In the genomic region with DNA sequence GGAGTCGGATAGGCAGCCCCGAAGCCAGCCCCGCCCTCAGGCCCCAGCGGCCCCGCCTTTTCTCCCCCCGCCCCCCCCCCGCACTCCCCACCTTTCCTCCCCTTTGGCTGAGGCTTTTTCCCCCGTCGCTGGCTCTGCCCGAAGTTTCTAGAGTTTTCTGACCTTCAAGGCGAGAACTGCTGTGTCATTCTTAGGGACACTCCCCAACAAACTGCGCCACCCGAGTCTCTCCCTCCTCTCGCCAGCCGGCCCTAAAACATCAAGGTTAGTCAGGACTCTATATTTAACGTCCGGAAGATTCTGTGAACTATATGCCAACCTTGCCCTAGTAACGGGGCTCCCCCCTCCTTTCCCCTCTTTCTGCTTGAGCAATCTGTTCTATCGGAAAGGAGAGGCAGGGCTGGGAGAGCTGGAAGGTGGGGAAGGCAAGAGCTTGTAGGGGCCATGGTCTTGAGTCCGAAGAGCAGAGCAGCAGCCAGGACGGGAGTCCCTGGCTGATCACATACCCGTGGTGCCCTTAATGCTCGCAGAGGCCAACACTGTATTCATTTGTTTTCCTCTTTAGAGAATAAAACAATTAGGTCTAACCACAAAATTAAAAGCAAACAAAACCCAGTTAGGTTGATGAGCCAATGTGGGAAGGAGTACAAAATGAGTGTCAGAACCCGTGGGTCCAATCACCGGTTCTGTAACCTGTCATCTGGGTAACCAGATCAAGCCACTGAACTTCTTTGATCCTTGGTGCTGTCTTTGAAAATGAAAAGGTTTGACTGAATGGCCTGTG, we compare ENCODE assay signal across 8 cellular contexts. TPM values are rescaled to one million over a fixed set of nuclear protein-coding genes. Genes with fewer than 3 reads are reported as not detected.
DNase-seq lines count a peak whose midpoint lies in the region; TF ChIP-seq lines count a peak whose summit lies in the region.

No MANE protein-coding gene starts in this region.

- H3K9me3 ChIP-seq in hepatocyte (ENCODE audit: low read depth) (no peaks in the 10 kb centered on the region), prostate gland (no peaks in the 10 kb centered on the region)

- peak overlapping the region; percentile 74 for H3K4me2 ChIP-seq in hepatocyte

- H3K27ac ChIP-seq in hepatocyte (peak overlapping the region; percentile 94), prostate gland (peak overlapping the region; percentile 97 to 100)

- H3K9me2 ChIP-seq in hepatocyte (replicated peaks; ENCODE audit: insufficient read depth), result no peaks in the 10 kb centered on the region

- no peaks in the 10 kb centered on the region for H3K27me3 ChIP-seq in hepatocyte
- no peaks in the 10 kb centered on the region for H3K27me3 ChIP-seq in prostate gland (replicated peaks; ENCODE audit: insufficient read depth)

- TF ChIP-seq CTCF in astrocyte of the cerebellum (IDR thresholded peaks at IDR 0.05; ENCODE audit: low read depth, low read length, missing control alignments) (no peak), hepatocyte (IDR thresholded peaks at IDR 0.05; ENCODE audit: poor library complexity) (no peak), prostate gland (IDR thresholded peaks at IDR 0.05) (no peak)

- in situ Hi-C loops in astrocyte of the cerebellum (cut with HindIII; ENCODE audit: low sequenced_read_pairs), result no loop called here

- intact Hi-C loops in prostate gland (cut with DNase I), result loop anchor here (5.0 kb wide), 1 partner anchor 85 kb away; a partner anchor contains a TSS

- peaks cover 21% of the 10 kb centered on the region for H3K79me2 ChIP-seq in hepatocyte

- 6% methylated on average over 23 of the region's 25 CpGs for WGBS in hepatocyte (ENCODE audit: low lambda C conversion rate, missing lambda C conversion rate)
- WGBS in prostate gland, result 0% methylated on average over 25 of the region's 25 CpGs

- H3K36me3 ChIP-seq in hepatocyte (replicated peaks; ENCODE audit: insufficient read depth, low read depth) (no peaks in the 10 kb centered on the region), prostate gland (no peaks in the 10 kb centered on the region)

- H3K4me1 ChIP-seq in hepatocyte (ENCODE audit: insufficient read depth), result peaks cover 51% of the 10 kb centered on the region
- H3K4me1 ChIP-seq in prostate gland (replicated peaks), result peaks cover 22% of the 10 kb centered on the region

- H2AFZ ChIP-seq in hepatocyte, result peak overlapping the region; percentile 89

- no peaks in the 10 kb centered on the region for H4K20me1 ChIP-seq in hepatocyte (ENCODE audit: insufficient read depth, poor library complexity, severe bottlenecking)

- peak overlapping the region; percentile 58 for H3K4me3 ChIP-seq in astrocyte of the cerebellum (ENCODE audit: low read depth, low read length)
- peak overlapping the region; percentile 69 for H3K4me3 ChIP-seq in hepatocyte
- peak overlapping the region; percentile 30 to 46 for H3K4me3 ChIP-seq in prostate gland

- TF ChIP-seq POLR2A in prostate gland (IDR thresholded peaks at IDR 0.05), result peak; percentile 55

- peak; percentile 35 for DNase-seq in NCI-H1105 (lab: John Stamatoyannopoulos, UW)
- DNase-seq in NCI-H1105 treated with DMSO at 0.1 percent for 48 hours (lab: John Stamatoyannopoulos, UW), result no peak
- peak in 74 of 76 experiments; percentile 61 to 96 (median 87) for DNase-seq in HUDEP-2 (lab: John Stamatoyannopoulos, UW; ENCODE audit: unreplicated experiment in 76 of 76)
- DNase-seq in T-helper 1 cell, result peak; percentile 27 to 69 (median 57)
- no peak for DNase-seq in astrocyte of the cerebellum (ENCODE audit: low read depth)
- peak; percentile 88 for DNase-seq in hepatocyte (ENCODE audit: low spot score)
- peak; percentile 89 for DNase-seq in prostate gland (ENCODE audit: low spot score)
- DNase-seq in NCI-H1694 treated with DMSO at 0.1 percent for 48 hours (lab: John Stamatoyannopoulos, UW), result no peak

RNA-seq across cellular contexts. Expression of a gene that starts 5.3 kb away (rescaled TPM):
- total RNA-seq in hepatocyte, result 172 and 177 TPM in 2 replicates
- 82.1 and 111 TPM in 2 replicates for polyA plus RNA-seq in hepatocyte
- total RNA-seq in prostate gland, result 100 to 1,000 TPM; 331 to 360 TPM

RNA-seq across cellular contexts. Expression of a gene that starts 6.9 kb away (rescaled TPM):
- total RNA-seq in hepatocyte (83.3 and 84.3 TPM in 2 replicates), prostate gland (100 to 1,000 TPM; 230 to 440 TPM)
- polyA plus RNA-seq in hepatocyte, result 50.0 and 82.2 TPM in 2 replicates

RNA-seq across cellular contexts. Expression of a gene that starts 7.1 kb away (rescaled TPM):
- total RNA-seq in hepatocyte (1.4 and 2.2 TPM in 2 replicates), prostate gland (1 to 10 TPM; 1.5 to 8.5 TPM)
- polyA plus RNA-seq in hepatocyte, result 1.0 and 2.7 TPM in 2 replicates

RNA-seq across cellular contexts. Expression of a gene that starts 15.5 kb away (rescaled TPM):
- 42.9 and 51.9 TPM in 2 replicates for total RNA-seq in hepatocyte
- polyA plus RNA-seq in hepatocyte, result 48.7 and 57.9 TPM in 2 replicates
- 10 to 100 TPM; 51.9 to 52.5 TPM for total RNA-seq in prostate gland

RNA-seq across cellular contexts. Expression of a gene that starts 26.7 kb away (rescaled TPM):
- total RNA-seq in hepatocyte (23.3 and 36.6 TPM in 2 replicates), prostate gland (10 to 100 TPM; 38.5 to 49.9 TPM)
- 51.0 and 59.6 TPM in 2 replicates for polyA plus RNA-seq in hepatocyte

Comparison
In these comparisons a context has a peak if more than half of its experiments do, and no peak if none do; other contexts are left out.
1. DNase-seq: peak in NCI-H1105 (single experiment), HUDEP-2 (74 of 76), T-helper 1 cell (5 of 5), hepatocyte (single experiment) and prostate gland (single experiment); none in NCI-H1105 treated with DMSO at 0.1 percent for 48 hours (single experiment), astrocyte of the cerebellum (single experiment) and NCI-H1694 treated with DMSO at 0.1 percent for 48 hours (single experiment).
2. Peak in every context shown above with its lines, with median percentiles within 50 percentile points of each other: H3K4me3 ChIP-seq.